Comparison of ENCODE assay signal across 1 cellular context in the genomic region with DNA sequence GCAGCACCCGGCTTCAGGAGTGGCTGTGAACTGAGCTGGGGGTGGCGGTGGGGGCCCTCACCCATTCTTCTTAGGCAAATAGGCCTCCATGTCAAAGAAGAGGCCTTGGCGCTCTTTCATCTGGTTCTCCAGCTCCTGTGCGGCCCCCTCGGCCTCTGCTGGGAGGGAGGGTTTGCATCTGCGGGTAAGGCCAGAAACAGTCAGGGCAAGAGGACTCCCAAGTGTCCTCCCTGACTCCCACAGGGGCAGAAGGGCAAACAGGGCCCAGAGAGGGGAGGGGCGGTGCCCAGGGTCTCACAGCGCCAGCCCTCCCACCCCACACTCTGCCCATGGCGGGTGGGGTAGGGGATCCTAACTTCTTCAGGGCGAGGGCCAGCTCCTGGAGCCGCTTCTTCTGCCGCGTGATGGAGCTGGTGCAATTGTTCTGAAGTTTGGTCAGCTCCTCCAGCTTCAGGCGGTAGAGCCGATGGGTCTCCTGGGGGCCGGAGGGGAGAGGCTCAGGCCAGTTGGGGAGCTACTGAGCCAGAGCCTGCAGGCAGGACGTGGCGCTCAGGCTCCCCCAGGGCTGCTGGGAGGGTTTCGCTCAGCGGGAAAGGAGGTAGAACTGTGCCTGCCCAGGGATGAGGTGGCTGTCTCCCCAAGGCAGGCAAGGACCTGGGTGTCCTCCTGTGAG.
TF ChIP-seq lines count a peak whose summit lies in the region.

No MANE protein-coding gene starts in this region.

TF ChIP-seq in GM12878, 131 proteins besides CTCF, POLR2A, EP300 and RAD21:
- TF ChIP-seq MLLT1 (IDR thresholded peaks at IDR 0.05) = no peak
- TF ChIP-seq, protein P1, sequence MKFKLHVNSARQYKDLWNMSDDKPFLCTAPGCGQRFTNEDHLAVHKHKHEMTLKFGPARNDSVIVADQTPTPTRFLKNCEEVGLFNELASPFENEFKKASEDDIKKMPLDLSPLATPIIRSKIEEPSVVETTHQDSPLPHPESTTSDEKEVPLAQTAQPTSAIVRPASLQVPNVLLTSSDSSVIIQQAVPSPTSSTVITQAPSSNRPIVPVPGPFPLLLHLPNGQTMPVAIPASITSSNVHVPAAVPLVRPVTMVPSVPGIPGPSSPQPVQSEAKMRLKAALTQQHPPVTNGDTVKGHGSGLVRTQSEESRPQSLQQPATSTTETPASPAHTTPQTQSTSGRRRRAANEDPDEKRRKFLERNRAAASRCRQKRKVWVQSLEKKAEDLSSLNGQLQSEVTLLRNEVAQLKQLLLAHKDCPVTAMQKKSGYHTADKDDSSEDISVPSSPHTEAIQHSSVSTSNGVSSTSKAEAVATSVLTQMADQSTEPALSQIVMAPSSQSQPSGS (IDR thresholded peaks at IDR 0.05; ENCODE audit: low read length) = no peak
- no peak for TF ChIP-seq ZNF217 (IDR thresholded peaks at IDR 0.05)
- TF ChIP-seq BCL11A (IDR thresholded peaks at IDR 0.05; ENCODE audit: low read depth, low read length) = no peak
- no peak for TF ChIP-seq SMARCA5 (IDR thresholded peaks at IDR 0.05)
- TF ChIP-seq IKZF2 (IDR thresholded peaks at IDR 0.05) = no peak
- no peak for TF ChIP-seq ZNF207 (IDR thresholded peaks at IDR 0.05; ENCODE audit: borderline replicate concordance)
